In the genomic region with DNA sequence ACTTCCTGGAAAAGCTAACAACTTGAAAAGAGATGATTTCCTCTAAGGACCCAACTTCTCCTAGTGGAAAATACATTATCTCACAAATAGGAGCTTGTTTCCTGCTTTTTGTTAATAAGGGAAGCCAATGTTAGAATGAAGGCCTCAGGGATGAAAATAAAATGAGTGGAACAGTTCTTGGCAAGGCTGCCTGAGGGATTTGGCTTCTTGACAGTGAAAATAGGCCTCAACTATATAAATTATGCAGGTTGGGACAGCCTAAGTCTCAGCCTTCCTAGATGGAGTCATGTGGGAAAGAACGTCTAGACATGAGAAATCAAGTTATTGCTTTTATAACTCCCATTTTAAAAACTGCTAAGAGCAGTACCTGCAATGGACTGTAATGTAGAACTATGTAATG, we compare ENCODE assay signal across 21 cellular contexts.
A peak's percentile ranks its signal among the peaks of the same experiment; 100 is the strongest.
DNase-seq lines count a peak whose midpoint lies in the region; ATAC-seq and TF ChIP-seq lines count a peak whose summit lies in the region.
"Had no signal": no experiment of that assay in that cellular context is flagged by ENCODE, and none has a peak within 500 bp of the region (broad histone marks: within the 10 kb centered on the region; RNA-seq: fewer than 3 reads in every experiment).

No MANE protein-coding gene starts in this region.

- no peaks in the 10 kb centered on the region for H3K79me2 ChIP-seq in OCI-LY3 (ENCODE audit: low read length)

- H3K36me3 ChIP-seq in OCI-LY3 (replicated peaks; ENCODE audit: low read depth, low read length) = no peaks in the 10 kb centered on the region
- no peaks in the 10 kb centered on the region for H3K36me3 ChIP-seq in thoracic aorta
- no peaks in the 10 kb centered on the region for H3K36me3 ChIP-seq in left ventricle myocardium inferior
- H3K36me3 ChIP-seq: thyroid gland had no signal

- H3K9me3 Mint-ChIP-seq in chondrocyte (ENCODE audit: low read depth) (peaks cover 5% of the 10 kb centered on the region), mesothelial cell of epicardium (peaks cover 3% of the 10 kb centered on the region)
- H3K9me3 Mint-ChIP-seq: HFFc6 had no signal

- H2AFZ ChIP-seq in OCI-LY3 (ENCODE audit: low read depth, low read length) = no peak overlapping the region

- H3K27me3 Mint-ChIP-seq in chondrocyte (ENCODE audit: low read depth) = no peaks in the 10 kb centered on the region
- no peaks in the 10 kb centered on the region for H3K27me3 Mint-ChIP-seq in mesothelial cell of epicardium (ENCODE audit: low read depth)
- H3K27me3 Mint-ChIP-seq: natural killer cell treated with Interleukin-12 subunit alpha and Interleukin-12 subunit beta and Interleukin-15 and Interleukin-18, amount 100 ng/mL, for 72 hours; progenitor cell of endocrine pancreas had no signal

- intact Hi-C loops in left ventricle myocardium inferior (cut with micrococcal nuclease) = no loop called here

- H3K27ac ChIP-seq in OCI-LY3 (ENCODE audit: low read length) (peak overlapping the region; percentile 21), thoracic aorta (peak overlapping the region; percentile 12 to 69), left ventricle myocardium inferior (replicated peaks) (no peak overlapping the region)
- H3K27ac ChIP-seq: thyroid gland had no signal

- H3K9ac ChIP-seq in OCI-LY3 (ENCODE audit: low read length) = no peak overlapping the region

- peaks cover 2% of the 10 kb centered on the region for H3K36me3 Mint-ChIP-seq in chondrocyte (ENCODE audit: low read depth)
- no peaks in the 10 kb centered on the region for H3K36me3 Mint-ChIP-seq in mesothelial cell of epicardium
- H3K36me3 Mint-ChIP-seq: natural killer cell treated with Interleukin-12 subunit alpha and Interleukin-12 subunit beta and Interleukin-15 and Interleukin-18, amount 100 ng/mL, for 72 hours had no signal

- H3K4me3 Mint-ChIP-seq in chondrocyte (ENCODE audit: unreplicated experiment) (no peak overlapping the region), mesothelial cell of epicardium (no peak overlapping the region)
- H3K4me3 Mint-ChIP-seq: HFFc6; natural killer cell treated with Interleukin-12 subunit alpha and Interleukin-12 subunit beta and Interleukin-15 and Interleukin-18, amount 100 ng/mL, for 72 hours had no signal

- DNase-seq in chondrocyte (ENCODE audit: low spot score) (no peak), mesothelial cell of epicardium (ENCODE audit: low spot score in 2 of 2, unreplicated experiment in 2 of 2) (no peak), thoracic aorta (ENCODE audit: low spot score) (peak; percentile 4), left ventricle myocardium inferior (no peak)
- DNase-seq in effector CD8-positive, alpha-beta T cell (lab: John Stamatoyannopoulos, UW) = no peak
- DNase-seq: activated CD4-positive, alpha-beta T cell treated with anti-CD3 and anti-CD28 coated beads for 48 hours; central memory CD4-positive, alpha-beta T cell; effector CD4-positive, alpha-beta T cell; EL; HFFc6; NCI-H187; NCI-H345; Right ventricle myocardium superior; stimulated activated CD4-positive, alpha-beta T cell treated with anti-CD3 and anti-CD28 coated beads, Interleukin-15, amount 100 ng/mL, for 24 hours; thyroid gland had no signal

- H3K4me1 ChIP-seq in OCI-LY3 (ENCODE audit: low read length) (peaks cover 42% of the 10 kb centered on the region), thoracic aorta (ENCODE audit: control insufficient read depth in 1 of 2, low read depth in 2 of 2) (peaks cover 5 to 43% of the 10 kb centered on the region in 2 donors), left ventricle myocardium inferior (no peaks in the 10 kb centered on the region)
- H3K4me1 ChIP-seq: thyroid gland had no signal

- no peaks in the 10 kb centered on the region for H3K9me3 ChIP-seq in OCI-LY3 (ENCODE audit: insufficient read depth, low read length)
- no peaks in the 10 kb centered on the region for H3K9me3 ChIP-seq in thoracic aorta
- H3K9me3 ChIP-seq in left ventricle myocardium inferior (replicated peaks) = no peaks in the 10 kb centered on the region
- H3K9me3 ChIP-seq: thyroid gland had no signal

- H3K4me1 Mint-ChIP-seq in chondrocyte (ENCODE audit: low read depth) (peaks cover 59% of the 10 kb centered on the region), mesothelial cell of epicardium (peaks cover 23% of the 10 kb centered on the region)

- ATAC-seq in thoracic aorta (ENCODE audit: insufficient number of reproducible peaks, low FRiP score, low read depth) (peak; percentile 85), HG03457 (IDR thresholded peaks at IDR 0.05; ENCODE audit: unreplicated experiment) (no peak)
- ATAC-seq: K562; natural killer cell treated with Interleukin-12 subunit alpha and Interleukin-12 subunit beta and Interleukin-15 and Interleukin-18, amount 100 ng/mL, for 72 hours had no signal

- TF ChIP-seq CTCF in OCI-LY3 (IDR thresholded peaks at IDR 0.05; ENCODE audit: low read depth, low read length) (no peak), chondrocyte (IDR thresholded peaks at IDR 0.05) (no peak), mesothelial cell of epicardium (IDR thresholded peaks at IDR 0.05; ENCODE audit: unreplicated experiment) (no peak), thoracic aorta (IDR thresholded peaks at IDR 0.05) (no peak), left ventricle myocardium inferior (IDR thresholded peaks at IDR 0.05; ENCODE audit: borderline replicate concordance) (no peak)

- H3K27me3 ChIP-seq in OCI-LY3 (ENCODE audit: low read depth, low read length) (no peaks in the 10 kb centered on the region), thoracic aorta (replicated peaks; ENCODE audit: insufficient read depth) (no peaks in the 10 kb centered on the region), left ventricle myocardium inferior (ENCODE audit: low read depth) (no peaks in the 10 kb centered on the region)
- H3K27me3 ChIP-seq: thyroid gland had no signal

- H3K4me2 ChIP-seq in OCI-LY3 (ENCODE audit: low read length) = no peak overlapping the region

- H3K27ac Mint-ChIP-seq in chondrocyte (ENCODE audit: unreplicated experiment) = peak overlapping the region; percentile 72
- H3K27ac Mint-ChIP-seq in mesothelial cell of epicardium = peak overlapping the region; percentile 22
- H3K27ac Mint-ChIP-seq: activated T-helper 2 cell treated with anti-CD3 and anti-CD28 coated beads, Interferon-gamma antibody, Interleukin-2, Interleukin-4, amounts not matched to agents 10 μg/mL and 5 μg/mL and 100 μg/mL, durations not matched to agents 14 hours and 24 hours and 36 hours; HFFc6; natural killer cell treated with Interleukin-12 subunit alpha and Interleukin-12 subunit beta and Interleukin-15 and Interleukin-18, amount 100 ng/mL, for 72 hours; progenitor cell of endocrine pancreas had no signal

- H3K4me3 ChIP-seq in OCI-LY3 (ENCODE audit: low read length) = no peak overlapping the region
- H3K4me3 ChIP-seq in thoracic aorta = no peak overlapping the region
- H3K4me3 ChIP-seq in left ventricle myocardium inferior = no peak overlapping the region
- H3K4me3 ChIP-seq: K562, thyroid gland had no signal

- H4K20me1 ChIP-seq in OCI-LY3 (ENCODE audit: insufficient read depth, low read length) = no peaks in the 10 kb centered on the region
